In the genomic region with DNA sequence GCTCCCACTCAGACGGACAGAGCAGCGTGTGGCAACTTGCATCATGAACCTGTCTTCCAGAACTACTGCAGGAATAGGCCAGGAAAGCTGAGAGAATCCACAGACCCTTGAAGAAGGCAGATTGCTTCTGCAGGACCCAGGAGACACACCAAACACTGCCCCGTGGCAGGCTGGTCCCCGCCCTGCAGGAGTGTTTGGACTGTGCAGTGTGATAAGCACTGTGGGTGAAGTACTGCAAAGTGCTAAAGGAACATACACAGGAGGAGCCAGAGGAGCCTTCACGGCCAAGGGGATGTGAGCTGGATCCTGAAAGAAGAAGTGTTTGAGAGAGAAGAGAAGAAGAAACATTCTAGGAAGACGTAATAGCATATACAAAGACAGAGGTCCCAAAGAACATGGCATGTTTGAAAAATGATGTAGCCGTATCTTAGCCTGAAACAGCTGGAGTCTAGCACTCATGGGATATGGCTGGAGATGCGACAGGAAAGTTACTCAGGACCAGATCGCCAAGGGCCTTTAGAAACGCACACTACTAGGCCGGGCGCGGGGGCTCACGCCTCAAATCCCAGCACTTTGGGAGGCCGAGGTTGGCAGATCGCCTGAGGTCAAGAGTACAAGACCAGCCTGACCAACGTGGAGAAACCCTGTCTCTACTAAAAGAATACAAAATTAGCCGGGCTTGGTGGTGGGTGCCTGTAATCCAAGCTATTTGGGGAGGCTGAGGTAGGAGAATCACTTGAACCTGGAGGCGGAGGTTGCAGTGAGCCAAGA, we compare ENCODE assay signal across 14 cellular contexts.
"Had no signal": no experiment of that assay in that cellular context is flagged by ENCODE, and none has a peak within 500 bp of the region (broad histone marks: within the 10 kb centered on the region; RNA-seq: fewer than 3 reads in every experiment).

No MANE protein-coding gene starts in this region.

- H3K9me3 ChIP-seq: esophagus squamous epithelium had no signal

- H3K4me1 Mint-ChIP-seq: stimulated activated naive CD8-positive, alpha-beta T cell treated with anti-CD3 and anti-CD28 coated beads, Interleukin-15, amount 100 ng/mL, for 72 hours had no signal

- H3K27ac Mint-ChIP-seq: activated naive CD8-positive, alpha-beta T cell; activated T-helper 1 cell treated with anti-CD3 and anti-CD28 coated beads, Interleukin-12 subunit alpha, Interleukin-12 subunit beta, Interleukin-2, Interleukin-4 antibody, amounts not matched to agents 30 ng/mL and 10 ng/mL and 1 ng/mL, durations not matched to agents 14 hours and 24 hours and 36 hours; dendritic cell treated with granulocyte-macrophage colony-stimulating factor and Interleukin-4, amounts not matched to agents 40 ng/mL and 50 ng/mL, for 4 days; type B pancreatic cell had no signal

- H3K27ac ChIP-seq: esophagus squamous epithelium had no signal

- H3K4me3 Mint-ChIP-seq: activated naive CD8-positive, alpha-beta T cell; activated T-helper 1 cell treated with anti-CD3 and anti-CD28 coated beads, Interleukin-12 subunit alpha, Interleukin-12 subunit beta, Interleukin-2, Interleukin-4 antibody, amounts not matched to agents 30 ng/mL and 10 ng/mL and 1 ng/mL, durations not matched to agents 14 hours and 24 hours and 36 hours; dendritic cell treated with granulocyte-macrophage colony-stimulating factor and Interleukin-4, amounts not matched to agents 40 ng/mL and 50 ng/mL, for 4 days; naive thymus-derived CD8-positive, alpha-beta T cell; stimulated activated naive CD8-positive, alpha-beta T cell treated with anti-CD3 and anti-CD28 coated beads, Interleukin-15, amount 100 ng/mL, for 72 hours; type B pancreatic cell had no signal

- ATAC-seq: naive thymus-derived CD8-positive, alpha-beta T cell; stimulated activated naive CD8-positive, alpha-beta T cell treated with anti-CD3 and anti-CD28 coated beads, Interleukin-15, amount 100 ng/mL, for 72 hours had no signal

- H3K27me3 Mint-ChIP-seq: activated naive CD8-positive, alpha-beta T cell; dendritic cell treated with granulocyte-macrophage colony-stimulating factor and Interleukin-4, amounts not matched to agents 40 ng/mL and 50 ng/mL, for 4 days; naive thymus-derived CD8-positive, alpha-beta T cell; stimulated activated naive CD8-positive, alpha-beta T cell treated with anti-CD3 and anti-CD28 coated beads, Interleukin-15, amount 100 ng/mL, for 72 hours; type B pancreatic cell had no signal

- H3K36me3 Mint-ChIP-seq: activated naive CD8-positive, alpha-beta T cell; type B pancreatic cell had no signal

- H3K27me3 ChIP-seq: esophagus squamous epithelium had no signal

- H3K4me3 ChIP-seq: esophagus squamous epithelium had no signal

- H3K9me3 Mint-ChIP-seq: activated T-helper 1 cell treated with anti-CD3 and anti-CD28 coated beads, Interleukin-12 subunit alpha, Interleukin-12 subunit beta, Interleukin-2, Interleukin-4 antibody, amounts not matched to agents 30 ng/mL and 10 ng/mL and 1 ng/mL, durations not matched to agents 14 hours and 24 hours and 36 hours; dendritic cell treated with granulocyte-macrophage colony-stimulating factor and Interleukin-4, amounts not matched to agents 40 ng/mL and 50 ng/mL, for 4 days; naive thymus-derived CD8-positive, alpha-beta T cell; stimulated activated naive CD8-positive, alpha-beta T cell treated with anti-CD3 and anti-CD28 coated beads, Interleukin-15, amount 100 ng/mL, for 72 hours; type B pancreatic cell had no signal

- DNase-seq: activated CD4-positive, alpha-beta T cell treated with anti-CD3 and anti-CD28 coated beads, Interleukin-2, amount 50 U/mL, for 4 hours; activated gamma-delta T cell treated with Interleukin-2 at 50 U/mL for 16 hours; activated T-cell treated with anti-CD3 and anti-CD28 coated beads for 4 hours; effector memory CD4-positive, alpha-beta T cell; esophagus squamous epithelium; mesendoderm; naive thymus-derived CD8-positive, alpha-beta T cell; retina; stimulated activated naive CD8-positive, alpha-beta T cell treated with anti-CD3 and anti-CD28 coated beads, Interleukin-15, amount 100 ng/mL, for 72 hours had no signal

- FAIRE-seq: TTC549 had no signal
